ENCODE assay signal across 1 cellular context in genomic region chr4:1205641-1206298, GRCh38.
TF ChIP-seq lines count a peak whose summit lies in the region.

No MANE protein-coding gene starts in this region.

TF ChIP-seq in H1, 55 proteins besides CTCF, POLR2A, EP300 and RAD21:
- TF ChIP-seq HDAC6 (IDR thresholded peaks at IDR 0.05; ENCODE audit: low read depth, low read length), result no peak
- no peak for TF ChIP-seq FOSL1 (IDR thresholded peaks at IDR 0.05; ENCODE audit: insufficient read depth, low read depth, low read length)
- TF ChIP-seq KDM5A (IDR thresholded peaks at IDR 0.05; ENCODE audit: low read length), result no peak
- TF ChIP-seq CREB1 (IDR thresholded peaks at IDR 0.05), result no peak
- no peak for TF ChIP-seq BRCA1 (IDR thresholded peaks at IDR 0.05; ENCODE audit: low read depth, low read length)
- no peak for TF ChIP-seq BACH1 (IDR thresholded peaks at IDR 0.05; ENCODE audit: low read length)
- no peak for TF ChIP-seq SP1 (IDR thresholded peaks at IDR 0.05; ENCODE audit: low read depth, low read length)
- no peak for TF ChIP-seq SIN3A (conservative IDR thresholded peaks at IDR 0.05 in 1 of 2, IDR thresholded peaks at IDR 0.05 in 1 of 2; ENCODE audit: low read depth in 1 of 2, low read length in 2 of 2)
- no peak for TF ChIP-seq ATF2 (IDR thresholded peaks at IDR 0.05; ENCODE audit: low read length)
- TF ChIP-seq ATF3 (IDR thresholded peaks at IDR 0.05; ENCODE audit: insufficient read depth, low read depth, low read length), result no peak
- no peak for TF ChIP-seq JUN (IDR thresholded peaks at IDR 0.05; ENCODE audit: low read depth, low read length)
- TF ChIP-seq ASH2L (IDR thresholded peaks at IDR 0.05; ENCODE audit: low read length), result no peak
- TF ChIP-seq PHF8 (conservative IDR thresholded peaks at IDR 0.05; ENCODE audit: low read depth, low read length), result no peak
- TF ChIP-seq CHD1 (IDR thresholded peaks at IDR 0.05; ENCODE audit: low read depth, low read length), result no peak
- no peak for TF ChIP-seq CTBP2 (IDR thresholded peaks at IDR 0.05; ENCODE audit: borderline replicate concordance, insufficient read depth, insufficient read length, low read length)
- no peak for TF ChIP-seq NANOG (IDR thresholded peaks at IDR 0.05; ENCODE audit: insufficient read depth, low read depth, low read length, poor library complexity, severe bottlenecking)
- TF ChIP-seq EGR1 (IDR thresholded peaks at IDR 0.05; ENCODE audit: borderline replicate concordance, low read depth, low read length), result no peak
